8 cellular contexts compared by ENCODE assay signal in genomic region chr1:231338270-231339128, GRCh38. TPM values are rescaled to one million over a fixed set of nuclear protein-coding genes. Genes with fewer than 3 reads are reported as not detected.
DNase-seq lines count a peak whose midpoint lies in the region; ATAC-seq, FAIRE-seq and TF ChIP-seq lines count a peak whose summit lies in the region.

Gene SPRTN (plus strand): TSS chr1:231338293. CDS start chr1:231338384, 91 bp downstream.

- ATAC-seq in GM19438 (IDR thresholded peaks at IDR 0.05; ENCODE audit: low read depth, unreplicated experiment) (peak; percentile 6), heart left ventricle (peak; percentile 79 to 88 (median 84)), psoas muscle (peak in 3 of 4 donors; percentile 20 to 77 (median 73))
- ATAC-seq in activated T-helper 17 cell treated with anti-CD3 and anti-CD28 coated beads, Interleukin-2, amount 50 U/mL, for 72 hours (replicated peaks), result peak; percentile 82

- H3K36me3 ChIP-seq in CD8-positive, alpha-beta memory T cell (ENCODE audit: insufficient read depth, low read length), result peaks cover 2% of the 10 kb centered on the region
- peaks cover 0 to 45% (median 32%) of the 10 kb centered on the region in 9 donors for H3K36me3 ChIP-seq in heart left ventricle
- peaks cover 2 to 39% of the 10 kb centered on the region in 2 donors for H3K36me3 ChIP-seq in psoas muscle (ENCODE audit: insufficient read depth in 1 of 2, low read depth in 1 of 2)

- TF ChIP-seq CTCF in heart left ventricle (IDR thresholded peaks at IDR 0.05) (no peak), psoas muscle (IDR thresholded peaks at IDR 0.05) (no peak)

- CTCF ChIA-PET in CD8-positive, alpha-beta memory T cell (lab: Charles Lee), result interaction anchor here (0.7 to 2.8 kb wide), 16 partner anchors 8 to 269 kb away, joined by 3 to 9 read pairs (median 3); partner anchors contain the start of gene TSNAX

- no peak for DNase-seq in CD8-positive, alpha-beta memory T cell
- DNase-seq in HTR-8/SVneo (ENCODE audit: insufficient read length, low spot score), result peak; percentile 95
- DNase-seq in heart left ventricle, result no peak
- DNase-seq in psoas muscle, result no peak
- DNase-seq in DMS153 (lab: John Stamatoyannopoulos, UW), result no peak
- DNase-seq in activated CD4-positive, alpha-beta T cell treated with anti-CD3 and anti-CD28 coated beads for 4 hours, result no peak

- WGBS in heart left ventricle, 4 donors, result 0 to 1% (median 1%) methylated on average over 26 to 43 of the region's 43 CpGs
- 0 to 1% (median 0%) methylated on average over 43 of the region's 43 CpGs for WGBS in psoas muscle, 3 donors

- no peak for TF ChIP-seq POLR2A in heart left ventricle (IDR thresholded peaks at IDR 0.05)

- peak within 1 kb of the TSS; percentile 99 for H3K27ac ChIP-seq in CD8-positive, alpha-beta memory T cell (ENCODE audit: low read depth, low read length)
- H3K27ac ChIP-seq in heart left ventricle (peak within 1 kb of the TSS; percentile 76 to 98 (median 96)), psoas muscle (peak within 1 kb of the TSS; percentile 99)

- POLR2A ChIA-PET in CD8-positive, alpha-beta memory T cell (lab: Charles Lee), result interaction anchor here (0.6 to 2.4 kb wide), 10 partner anchors 13 to 274 kb away, joined by 3 to 25 read pairs (median 4); partner anchors contain the start of genes EGLN1, GNPAT and TSNAX

- H3K4me1 ChIP-seq in CD8-positive, alpha-beta memory T cell (ENCODE audit: insufficient read depth, low read length), result peaks cover 48% of the 10 kb centered on the region
- H3K4me1 ChIP-seq in heart left ventricle (peaks cover 14 to 56% (median 45%) of the 10 kb centered on the region in 12 donors), psoas muscle (peaks cover 38% of the 10 kb centered on the region)

- peak within 1 kb of the TSS; percentile 98 to 100 (median 100) for H3K4me3 Mint-ChIP-seq in CD8-positive, alpha-beta memory T cell
- H3K4me3 Mint-ChIP-seq in activated T-helper 17 cell treated with anti-CD3 and anti-CD28 coated beads, Interleukin-2, amount 50 U/mL, for 72 hours, result peak within 1 kb of the TSS; percentile 98

- intact Hi-C loops in heart left ventricle (cut with DNase I), result loop anchor here in 5 of 10 donors (5.0 to 10.0 kb wide), 4 partner anchors 76 to 189 kb away; partner anchors contain the start of genes GNPAT (in 3 of the 5) and TSNAX (in 1 of the 5)
- intact Hi-C loops in psoas muscle (cut with DNase I), result loop anchor here (5.0 kb wide), 2 partner anchors 96 to 254 kb away; partner anchors contain the start of gene GNPAT (in 2 of the 2)

- peak within 1 kb of the TSS; percentile 99 to 100 (median 100) for H3K27ac Mint-ChIP-seq in CD8-positive, alpha-beta memory T cell
- H3K27ac Mint-ChIP-seq in activated T-helper 17 cell treated with anti-CD3 and anti-CD28 coated beads, Interleukin-2, amount 50 U/mL, for 72 hours, result peak within 1 kb of the TSS; percentile 98

- no peaks in the 10 kb centered on the region for H3K9me3 ChIP-seq in CD8-positive, alpha-beta memory T cell (ENCODE audit: low read length)
- H3K9me3 ChIP-seq in heart left ventricle (no peaks in the 10 kb centered on the region), psoas muscle (no peaks in the 10 kb centered on the region)

- peaks cover 57 to 79% (median 77%) of the 10 kb centered on the region in 3 donors for H3K4me1 Mint-ChIP-seq in CD8-positive, alpha-beta memory T cell
- peaks cover 29% of the 10 kb centered on the region for H3K4me1 Mint-ChIP-seq in activated T-helper 17 cell treated with anti-CD3 and anti-CD28 coated beads, Interleukin-2, amount 50 U/mL, for 72 hours

- H3K36me3 Mint-ChIP-seq in CD8-positive, alpha-beta memory T cell, result peaks cover 14 to 61% (median 15%) of the 10 kb centered on the region in 3 donors
- H3K36me3 Mint-ChIP-seq in activated T-helper 17 cell treated with anti-CD3 and anti-CD28 coated beads, Interleukin-2, amount 50 U/mL, for 72 hours (ENCODE audit: low read depth), result peaks cover 74% of the 10 kb centered on the region

- peaks cover 0 to 8% of the 10 kb centered on the region in 2 donors for H3K27me3 Mint-ChIP-seq in CD8-positive, alpha-beta memory T cell
- H3K27me3 Mint-ChIP-seq in activated T-helper 17 cell treated with anti-CD3 and anti-CD28 coated beads, Interleukin-2, amount 50 U/mL, for 72 hours, result no peaks in the 10 kb centered on the region

- H3K4me3 ChIP-seq in CD8-positive, alpha-beta memory T cell (ENCODE audit: low read length), result peak within 1 kb of the TSS; percentile 100
- H3K4me3 ChIP-seq in heart left ventricle (peak within 1 kb of the TSS; percentile 63 to 96 (median 82)), psoas muscle (peak within 1 kb of the TSS; percentile 95)

- H3K27me3 ChIP-seq in CD8-positive, alpha-beta memory T cell (ENCODE audit: insufficient read depth, low read length, poor library complexity, severe bottlenecking), result no peaks in the 10 kb centered on the region
- H3K27me3 ChIP-seq in heart left ventricle, result no peaks in the 10 kb centered on the region
- H3K27me3 ChIP-seq in psoas muscle (ENCODE audit: insufficient read depth in 3 of 3, low read length in 2 of 3), result no peaks in the 10 kb centered on the region

- FAIRE-seq in HTR-8/SVneo (lab: Jason Lieb, UNC), result peak; percentile 64

- H3K9me3 Mint-ChIP-seq in CD8-positive, alpha-beta memory T cell, result peaks cover 0 to 3% (median 2%) of the 10 kb centered on the region in 5 donors
- H3K9me3 Mint-ChIP-seq in activated T-helper 17 cell treated with anti-CD3 and anti-CD28 coated beads, Interleukin-2, amount 50 U/mL, for 72 hours, result no peaks in the 10 kb centered on the region

RNA-seq across cellular contexts. Expression of gene SPRTN, which starts in this region (rescaled TPM):
- 10 to 100 TPM; 10.7 to 12.7 TPM for total RNA-seq in CD8-positive, alpha-beta memory T cell
- 16.6 TPM for polyA plus RNA-seq in CD8-positive, alpha-beta memory T cell
- total RNA-seq in activated T-helper 17 cell treated with anti-CD3 and anti-CD28 coated beads, Interleukin-2, amount 50 U/mL, for 72 hours, result 10 to 100 TPM in 1 of 2 donors, 1 to 10 TPM in 1; 6.7 to 15.2 TPM
- total RNA-seq in heart left ventricle (10 to 100 TPM in 1 of 9 donors, 1 to 10 TPM in 8; 5.9 to 10.6 (median 8.1) TPM), psoas muscle (1 to 10 TPM; 7.0 to 9.8 (median 9.2) TPM)
- polyA plus RNA-seq in heart left ventricle (1 to 10 TPM; 3.2 to 7.3 TPM), psoas muscle (10 to 100 TPM in 1 of 3 donors, 1 to 10 TPM in 2; 4.3 to 14.8 (median 6.2) TPM)

Comparison
In these comparisons a context has a peak if more than half of its experiments do, and no peak if none do; other contexts are left out.
1. ATAC-seq: peak in every context shown above with its lines; median percentile 84 in heart left ventricle; 82 in activated T-helper 17 cell treated with anti-CD3 and anti-CD28 coated beads, Interleukin-2, amount 50 U/mL, for 72 hours; 73 in psoas muscle; 6 in GM19438.